24 cellular contexts compared by ENCODE assay signal in genomic region chr2:2026851-2027250, GRCh38.
"Had no signal": no experiment of that assay in that cellular context is flagged by ENCODE, and none has a peak within 500 bp of the region (broad histone marks: within the 10 kb centered on the region; RNA-seq: fewer than 3 reads in every experiment).

No MANE protein-coding gene starts in this region.

- H3K27ac Mint-ChIP-seq: activated CD4-positive, alpha-beta memory T cell treated with anti-CD3 and anti-CD28 coated beads, Interleukin-2, amount 10 ng/mL, durations not matched to agents 7 days and 5 days; activated CD4-positive, alpha-beta T cell treated with anti-CD3 and anti-CD28 coated beads, Interleukin-2, amount 10 ng/mL, durations not matched to agents 7 days and 5 days; activated naive CD4-positive, alpha-beta T cell treated with anti-CD3 and anti-CD28 coated beads, Interleukin-2, amount 10 ng/mL, durations not matched to agents 7 days and 5 days; activated T-cell treated with anti-CD3 and anti-CD28 coated beads, Interleukin-2, amount 50 U/mL, for 24 hours; immature natural killer cell; memory B cell; naive thymus-derived CD8-positive, alpha-beta T cell had no signal

- H3K4me3 Mint-ChIP-seq: activated CD4-positive, alpha-beta memory T cell treated with anti-CD3 and anti-CD28 coated beads, Interleukin-2, amount 10 ng/mL, durations not matched to agents 7 days and 5 days; activated CD4-positive, alpha-beta T cell treated with anti-CD3 and anti-CD28 coated beads, Interleukin-2, amount 10 ng/mL, durations not matched to agents 7 days and 5 days; activated naive CD4-positive, alpha-beta T cell treated with anti-CD3 and anti-CD28 coated beads, Interleukin-2, amount 10 ng/mL, durations not matched to agents 7 days and 5 days; activated T-cell treated with anti-CD3 and anti-CD28 coated beads, Interleukin-2, amount 50 U/mL, for 24 hours; central memory CD8-positive, alpha-beta T cell; immature natural killer cell; memory B cell; naive thymus-derived CD8-positive, alpha-beta T cell; neural crest cell had no signal

- H3K27me3 Mint-ChIP-seq: activated CD4-positive, alpha-beta memory T cell treated with anti-CD3 and anti-CD28 coated beads, Interleukin-2, amount 10 ng/mL, durations not matched to agents 7 days and 5 days; activated CD4-positive, alpha-beta T cell treated with anti-CD3 and anti-CD28 coated beads, Interleukin-2, amount 10 ng/mL, durations not matched to agents 7 days and 5 days; activated naive CD4-positive, alpha-beta T cell treated with anti-CD3 and anti-CD28 coated beads, Interleukin-2, amount 10 ng/mL, durations not matched to agents 7 days and 5 days; activated T-cell treated with anti-CD3 and anti-CD28 coated beads, Interleukin-2, amount 50 U/mL, for 24 hours; central memory CD8-positive, alpha-beta T cell; memory B cell had no signal

- H3K4me1 Mint-ChIP-seq: activated CD4-positive, alpha-beta memory T cell treated with anti-CD3 and anti-CD28 coated beads, Interleukin-2, amount 10 ng/mL, durations not matched to agents 7 days and 5 days; activated CD4-positive, alpha-beta T cell treated with anti-CD3 and anti-CD28 coated beads, Interleukin-2, amount 10 ng/mL, durations not matched to agents 7 days and 5 days; activated naive CD4-positive, alpha-beta T cell treated with anti-CD3 and anti-CD28 coated beads, Interleukin-2, amount 10 ng/mL, durations not matched to agents 7 days and 5 days; central memory CD8-positive, alpha-beta T cell; immature natural killer cell; memory B cell; naive thymus-derived CD8-positive, alpha-beta T cell; neural crest cell had no signal

- H3K9me3 Mint-ChIP-seq: activated CD4-positive, alpha-beta memory T cell treated with anti-CD3 and anti-CD28 coated beads, Interleukin-2, amount 10 ng/mL, durations not matched to agents 7 days and 5 days; activated CD4-positive, alpha-beta T cell treated with anti-CD3 and anti-CD28 coated beads, Interleukin-2, amount 10 ng/mL, durations not matched to agents 7 days and 5 days; activated naive CD4-positive, alpha-beta T cell treated with anti-CD3 and anti-CD28 coated beads, Interleukin-2, amount 10 ng/mL, durations not matched to agents 7 days and 5 days; activated T-cell treated with anti-CD3 and anti-CD28 coated beads, Interleukin-2, amount 50 U/mL, for 24 hours; central memory CD8-positive, alpha-beta T cell; naive thymus-derived CD8-positive, alpha-beta T cell; neural crest cell had no signal

- DNase-seq: activated CD4-positive, alpha-beta memory T cell treated with anti-CD3 and anti-CD28 coated beads, Interleukin-2, amount 10 ng/mL, durations not matched to agents 7 days and 5 days; activated CD4-positive, alpha-beta T cell treated with anti-CD3 and anti-CD28 coated beads for 1 hour; activated CD4-positive, alpha-beta T cell treated with anti-CD3 and anti-CD28 coated beads, Interleukin-2, amount 10 ng/mL, durations not matched to agents 7 days and 5 days; activated CD8-positive, alpha-beta memory T cell treated with anti-CD3 and anti-CD28 coated beads, Interleukin-2, amount 50 U/mL, for 48 hours; activated gamma-delta T cell; activated naive CD4-positive, alpha-beta T cell treated with anti-CD3 and anti-CD28 coated beads, Interleukin-2, amount 10 ng/mL, durations not matched to agents 7 days and 5 days; activated T-cell treated with anti-CD3 and anti-CD28 coated beads, Interleukin-2, amount 50 U/mL, for 24 hours; amniotic stem cell; effector memory CD4-positive, alpha-beta T cell; erythroblast; foreskin fibroblast; hypothalamus; immature natural killer cell; midbrain; naive thymus-derived CD8-positive, alpha-beta T cell; occipital lobe; stimulated activated CD4-positive, alpha-beta T cell treated with anti-CD3 and anti-CD28 coated beads, Interleukin-2, amount 100 ng/mL, for 48 hours; stimulated activated naive CD4-positive, alpha-beta T cell treated with Interleukin-2 at 50 U/mL for 16 hours; T-helper 2 cell; thyroid gland had no signal

- ATAC-seq: naive thymus-derived CD8-positive, alpha-beta T cell; SK-N-SH treated with all-trans-retinoic acid at 6 μM for 48 hours had no signal

- H3K36me3 Mint-ChIP-seq: activated naive CD4-positive, alpha-beta T cell treated with anti-CD3 and anti-CD28 coated beads, Interleukin-2, amount 10 ng/mL, durations not matched to agents 7 days and 5 days; immature natural killer cell; memory B cell; naive thymus-derived CD8-positive, alpha-beta T cell had no signal
